In the genomic region with DNA sequence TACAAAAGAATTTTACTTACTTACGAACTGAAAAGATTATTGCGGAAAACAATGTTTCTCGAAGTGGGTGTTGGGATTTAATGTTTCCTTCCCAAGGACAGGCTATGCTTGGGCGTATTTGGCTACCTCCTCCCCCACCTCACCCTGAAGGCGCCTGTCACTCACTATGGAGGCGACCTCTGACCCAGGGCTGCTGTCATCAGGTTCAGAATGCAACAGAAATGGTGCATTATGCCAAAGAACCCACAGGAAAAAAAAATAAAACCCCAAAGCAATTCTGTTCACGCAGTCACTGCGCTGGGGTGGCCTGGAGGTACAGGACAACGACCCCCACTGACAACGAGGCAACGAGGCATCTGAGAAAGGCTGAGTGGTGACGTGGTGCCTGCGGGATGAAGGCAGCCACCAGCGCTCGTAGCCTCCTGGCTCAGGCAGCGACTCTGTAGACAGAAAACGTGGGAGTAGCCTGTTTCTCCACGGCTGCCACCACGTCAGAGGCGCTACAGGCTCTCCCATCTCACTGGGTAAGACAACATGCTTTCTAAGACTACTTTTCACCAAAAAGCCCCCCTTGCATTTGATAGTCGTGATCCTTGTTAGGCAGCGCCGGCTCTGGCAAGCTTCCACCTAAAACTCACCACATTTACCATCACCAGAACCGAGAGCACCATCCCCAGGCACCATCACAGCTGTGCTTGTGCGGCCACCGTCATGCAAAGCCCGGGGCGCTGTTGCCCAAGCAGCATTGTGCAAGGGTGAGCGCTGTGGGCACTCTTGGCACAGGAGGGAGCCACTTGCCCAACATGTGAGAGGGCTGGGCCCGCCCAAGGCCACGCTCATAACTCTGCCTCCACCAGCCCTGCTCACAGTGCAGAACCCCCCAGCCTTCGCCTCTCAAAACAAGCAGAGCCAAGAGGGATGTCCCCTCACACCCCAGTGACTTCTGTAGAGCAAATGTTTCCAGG, we compare ENCODE assay signal across 10 cellular contexts. TPM values are rescaled to one million over a fixed set of nuclear protein-coding genes. Genes with fewer than 3 reads are reported as not detected.
DNase-seq lines count a peak whose midpoint lies in the region; ATAC-seq, FAIRE-seq and TF ChIP-seq lines count a peak whose summit lies in the region.
"Had no signal": no experiment of that assay in that cellular context is flagged by ENCODE, and none has a peak within 500 bp of the region (broad histone marks: within the 10 kb centered on the region; RNA-seq: fewer than 3 reads in every experiment).

No MANE protein-coding gene starts in this region.

- peaks cover 6% of the 10 kb centered on the region for H3K9me3 Mint-ChIP-seq in activated T-helper 2 cell treated with anti-CD3 and anti-CD28 coated beads, Interferon-gamma antibody, Interleukin-2, Interleukin-4, amounts not matched to agents 10 μg/mL and 5 μg/mL and 100 μg/mL, durations not matched to agents 14 hours and 24 hours and 36 hours
- H3K9me3 Mint-ChIP-seq in H9, result no peaks in the 10 kb centered on the region

- H3K27me3 ChIP-seq in H1 (replicated peaks in 1 of 4; ENCODE audit: control insufficient read depth in 3 of 4, extremely low read depth in 1 of 4, insufficient read depth in 3 of 4, low read length in 3 of 4) (no peaks in the 10 kb centered on the region), H9 (ENCODE audit: insufficient read depth, low read length) (no peaks in the 10 kb centered on the region)

- WGBS in H1 (ENCODE audit: extremely low coverage in 1 of 2, insufficient coverage in 1 of 2, insufficient read length in 1 of 2, insufficient replicate concordance in 2 of 2, low coverage in 1 of 2, low lambda C conversion rate in 2 of 2, missing lambda C conversion rate in 1 of 2), 2 experiments, result 93% methylated on average over 32 of the region's 32 CpGs; no CpG with 5 or more reads in 1 of the 2 experiments
- no CpG with 5 or more reads among the region's 32 CpGs for WGBS in H9 (ENCODE audit: extremely low coverage, insufficient read length, low lambda C conversion rate)

- H3K18ac ChIP-seq in H1 (ENCODE audit: extremely low read depth, low read length) (no peak overlapping the region), H9 (ENCODE audit: insufficient read length, low read depth, low read length) (no peak overlapping the region)

- no peak for TF ChIP-seq POLR2A in H1 (IDR thresholded peaks at IDR 0.05; ENCODE audit: control extremely low read depth in 1 of 2, low read depth in 2 of 2, low read length in 2 of 2)

- peaks cover 10 to 45% (median 28%) of the 10 kb centered on the region in 4 experiments for H3K36me3 ChIP-seq in H1 (ENCODE audit: control insufficient read depth in 2 of 4, insufficient read depth in 4 of 4, low read length in 3 of 4)
- no peaks in the 10 kb centered on the region for H3K36me3 ChIP-seq in mucosa of descending colon (ENCODE audit: low read depth)

- H3K4me3 Mint-ChIP-seq in activated T-helper 2 cell treated with anti-CD3 and anti-CD28 coated beads, Interferon-gamma antibody, Interleukin-2, Interleukin-4, amounts not matched to agents 10 μg/mL and 5 μg/mL and 100 μg/mL, durations not matched to agents 14 hours and 24 hours and 36 hours (ENCODE audit: low read depth), result no peak overlapping the region
- no peak overlapping the region for H3K4me3 Mint-ChIP-seq in H9

- H3K4me1 Mint-ChIP-seq in activated T-helper 2 cell treated with anti-CD3 and anti-CD28 coated beads, Interferon-gamma antibody, Interleukin-2, Interleukin-4, amounts not matched to agents 10 μg/mL and 5 μg/mL and 100 μg/mL, durations not matched to agents 14 hours and 24 hours and 36 hours (ENCODE audit: low read depth), result peaks cover 2% of the 10 kb centered on the region
- no peaks in the 10 kb centered on the region for H3K4me1 Mint-ChIP-seq in H9

- H3K23ac ChIP-seq in H1 (ENCODE audit: insufficient read length), result no peak overlapping the region
- no peak overlapping the region for H3K23ac ChIP-seq in H9 (ENCODE audit: insufficient read length, low read depth, low read length)

- H3K4me1 ChIP-seq in H1 (replicated peaks in 1 of 4; ENCODE audit: control insufficient read depth in 3 of 4, insufficient read depth in 4 of 4, low read length in 3 of 4) (no peaks in the 10 kb centered on the region), mucosa of descending colon (ENCODE audit: low read depth) (peaks cover 11% of the 10 kb centered on the region), H9 (ENCODE audit: insufficient read depth, low read length) (no peaks in the 10 kb centered on the region)
- H3K4me1 ChIP-seq: Caco-2 had no signal

- H4K5ac ChIP-seq in H1 (ENCODE audit: insufficient read length, low read depth, low read length) (no peak overlapping the region), H9 (ENCODE audit: insufficient read length, low read depth, low read length) (no peak overlapping the region)

- H3K36me3 Mint-ChIP-seq in activated T-helper 2 cell treated with anti-CD3 and anti-CD28 coated beads, Interferon-gamma antibody, Interleukin-2, Interleukin-4, amounts not matched to agents 10 μg/mL and 5 μg/mL and 100 μg/mL, durations not matched to agents 14 hours and 24 hours and 36 hours (ENCODE audit: low read depth), result peaks cover 57% of the 10 kb centered on the region
- peaks cover 23 to 74% (median 68%) of the 10 kb centered on the region in 3 experiments for H3K36me3 Mint-ChIP-seq in H9 (ENCODE audit: insufficient read depth in 1 of 3, low read depth in 3 of 3)

- H3K79me1 ChIP-seq in H1 (ENCODE audit: low read depth, low read length), result peaks cover 23% of the 10 kb centered on the region
- H3K79me1 ChIP-seq in H9 (ENCODE audit: insufficient read depth, low read depth, low read length, poor library complexity, severe bottlenecking), result peaks cover 21% of the 10 kb centered on the region

- peak; percentile 11 to 14; a peak in 2 of 4 replicates for TF ChIP-seq RAD21 in H1 (IDR thresholded peaks at IDR 0.05 in 1 of 2, conservative IDR thresholded peaks at IDR 0.05 in 1 of 2; ENCODE audit: low read depth in 2 of 2, low read length in 2 of 2)

- H3K14ac ChIP-seq in H1 (ENCODE audit: insufficient read length) (no peak overlapping the region), H9 (ENCODE audit: insufficient read depth, low read length) (no peak overlapping the region)

- H3K4me3 ChIP-seq in H1 (ENCODE audit: extremely low read depth in 1 of 4, insufficient read depth in 2 of 4, low read depth in 3 of 4, low read length in 4 of 4) (no peak overlapping the region), mucosa of descending colon (no peak overlapping the region)

- H3K27ac Mint-ChIP-seq in activated T-helper 2 cell treated with anti-CD3 and anti-CD28 coated beads, Interferon-gamma antibody, Interleukin-2, Interleukin-4, amounts not matched to agents 10 μg/mL and 5 μg/mL and 100 μg/mL, durations not matched to agents 14 hours and 24 hours and 36 hours, result no peak overlapping the region
- 0 out of 7 replicates have a peak overlapping the region, but pooled peaks of 1 of the 3 experiments have one; percentile 4 for H3K27ac Mint-ChIP-seq in H9

- H3T11ph ChIP-seq in H9 (ENCODE audit: low read length), result no peak overlapping the region

- CTCF ChIA-PET in H1 (lab: Charles Lee; ENCODE audit: partially characterized antibody), result no interaction called here

- H2BK15ac ChIP-seq in H1 (ENCODE audit: low read length) (no peak overlapping the region), H9 (ENCODE audit: low read depth, low read length) (no peak overlapping the region)

- H2BK12ac ChIP-seq in H1 (ENCODE audit: low read depth, low read length) (no peak overlapping the region), H9 (ENCODE audit: insufficient read length, low read depth, low read length) (no peak overlapping the region)

- intact Hi-C loops in mucosa of descending colon (cut with DNase I, micrococcal nuclease), result no loop called here
- intact Hi-C loops in activated T-helper 2 cell treated with anti-CD3 and anti-CD28 coated beads, Interferon-gamma antibody, Interleukin-2, Interleukin-4, amounts not matched to agents 10 μg/mL and 5 μg/mL and 100 μg/mL, durations not matched to agents 14 hours and 24 hours and 36 hours (cut with micrococcal nuclease), result no loop called here

- H2BK5ac ChIP-seq in H1 (ENCODE audit: low read depth, low read length), result no peak overlapping the region
- no peak overlapping the region for H2BK5ac ChIP-seq in H9 (ENCODE audit: insufficient read length, low read length)

- peak; percentile 11 for ATAC-seq in mucosa of descending colon

- H3K9ac ChIP-seq in H1 (replicated peaks in 1 of 4; ENCODE audit: extremely low read depth in 1 of 4, low read depth in 3 of 4, low read length in 3 of 4), result no peak overlapping the region
- H3K9ac ChIP-seq in H9 (ENCODE audit: extremely low read depth, insufficient read length, low read length), result no peak overlapping the region

- no peaks in the 10 kb centered on the region for H3K9me3 ChIP-seq in H1 (ENCODE audit: insufficient read depth in 2 of 2, low read depth in 1 of 2, low read length in 1 of 2)
- H3K9me3 ChIP-seq in mucosa of descending colon, result no peaks in the 10 kb centered on the region
- no peaks in the 10 kb centered on the region for H3K9me3 ChIP-seq in H9 (ENCODE audit: control insufficient read depth, low read depth, low read length)
- H3K9me3 ChIP-seq: Caco-2 had no signal

- H4K91ac ChIP-seq in H1 (replicated peaks; ENCODE audit: insufficient read length, low read length), result no peak overlapping the region
- H4K91ac ChIP-seq in H9 (ENCODE audit: insufficient read length, low read depth, low read length), result no peak overlapping the region

- TF ChIP-seq EP300 in H1 (IDR thresholded peaks at IDR 0.05; ENCODE audit: borderline replicate concordance in 1 of 2, low read depth in 2 of 2, low read length in 2 of 2), result no peak

- no peak overlapping the region for H2AFZ ChIP-seq in H1 (ENCODE audit: low read length)
- no peak overlapping the region for H2AFZ ChIP-seq in H9 (ENCODE audit: low read length)

- no peak overlapping the region for H2BK20ac ChIP-seq in H1 (ENCODE audit: low read length)
- no peak overlapping the region for H2BK20ac ChIP-seq in H9 (ENCODE audit: low read depth, low read length, poor library complexity, severe bottlenecking)

- H2BK120ac ChIP-seq in H1 (replicated peaks; ENCODE audit: low read depth, low read length) (no peak overlapping the region), H9 (ENCODE audit: low read depth, low read length, poor library complexity, severe bottlenecking) (no peak overlapping the region)

- no peaks in the 10 kb centered on the region for H3K27me3 Mint-ChIP-seq in activated T-helper 2 cell treated with anti-CD3 and anti-CD28 coated beads, Interferon-gamma antibody, Interleukin-2, Interleukin-4, amounts not matched to agents 10 μg/mL and 5 μg/mL and 100 μg/mL, durations not matched to agents 14 hours and 24 hours and 36 hours (ENCODE audit: low read depth)
- no peaks in the 10 kb centered on the region for H3K27me3 Mint-ChIP-seq in H9 (ENCODE audit: low read depth)

- H3K27ac ChIP-seq in H1 (ENCODE audit: low read depth, low read length), result no peak overlapping the region; the same call in 1 of the 2 replicates
- no peak overlapping the region for H3K27ac ChIP-seq in H9 (ENCODE audit: insufficient read length, low read depth, low read length)

- H3K23me2 ChIP-seq in H1 (ENCODE audit: low read depth, low read length) (no peaks in the 10 kb centered on the region), H9 (ENCODE audit: insufficient read length, low read depth, low read length, poor library complexity, severe bottlenecking) (no peaks in the 10 kb centered on the region)

- H3K4me2 ChIP-seq in H1 (ENCODE audit: insufficient read depth in 1 of 2, low read depth in 2 of 2, low read length in 2 of 2) (no peak overlapping the region), H9 (ENCODE audit: insufficient read depth, insufficient read length, low read length) (no peak overlapping the region)

- H3K79me2 ChIP-seq in H1 (ENCODE audit: control insufficient read depth in 1 of 2, insufficient read depth in 2 of 2, low read length in 2 of 2) (peaks cover 4 to 56% of the 10 kb centered on the region in 2 experiments; a peak in 3 of 4 replicates), H9 (ENCODE audit: insufficient read depth, low read length) (peaks cover 10% of the 10 kb centered on the region; the same call in 1 of the 2 replicates)

- FAIRE-seq in H1 (lab: Jason Lieb, UNC), result no peak

- DNase-seq in Ammon's horn (ENCODE audit: low spot score) (peak; percentile 69), NCI-H510A (lab: John Stamatoyannopoulos, UW) (peak; percentile 52), H1 (ENCODE audit: low read depth in 1 of 2, low spot score in 2 of 2) (no peak), mucosa of descending colon (peak in 1 of 3 donors; percentile 79), NCI-H187 treated with DMSO at 0.1 percent for 48 hours (lab: John Stamatoyannopoulos, UW) (no peak), H9 (no peak), NCI-H1930 (lab: John Stamatoyannopoulos, UW) (no peak)
- no peak for DNase-seq in activated T-helper 2 cell treated with anti-CD3 and anti-CD28 coated beads, Interferon-gamma antibody, Interleukin-2, Interleukin-4, amounts not matched to agents 10 μg/mL and 5 μg/mL and 100 μg/mL, durations not matched to agents 14 hours and 24 hours and 36 hours (ENCODE audit: low spot score)
- DNase-seq: SHP77 treated with DMSO at 0.1 percent for 48 hours had no signal

- H4K8ac ChIP-seq in H1 (ENCODE audit: extremely low read depth, insufficient read depth, low read length) (peak overlapping the region; percentile 59; the same call in 1 of the 2 replicates), H9 (replicated peaks; ENCODE audit: insufficient read length, low read depth, low read length) (no peak overlapping the region)

- TF ChIP-seq CTCF in H1 (IDR thresholded peaks at IDR 0.05; ENCODE audit: control extremely low read depth in 1 of 3, insufficient read depth in 1 of 3, low read depth in 1 of 3, low read length in 3 of 3), result no peak
- TF ChIP-seq CTCF in mucosa of descending colon (IDR thresholded peaks at IDR 0.05), result no peak
- TF ChIP-seq CTCF in H9 (conservative IDR thresholded peaks at IDR 0.05), result no peak

- H3K56ac ChIP-seq in H1 (replicated peaks; ENCODE audit: insufficient read length, low read depth, low read length), result no peak overlapping the region
- no peak overlapping the region for H3K56ac ChIP-seq in H9 (ENCODE audit: insufficient read length, low read depth, low read length)

- H2AK5ac ChIP-seq in H1 (ENCODE audit: low read depth, low read length) (no peak overlapping the region), H9 (ENCODE audit: insufficient read length, low read length) (no peak overlapping the region)

- POLR2A ChIA-PET in H1 (lab: Charles Lee; ENCODE audit: partially characterized antibody), result no interaction called here

- peaks cover 17 to 28% of the 10 kb centered on the region in 2 experiments for H4K20me1 ChIP-seq in H1 (replicated peaks in 1 of 2; ENCODE audit: control insufficient read depth in 1 of 2, insufficient read depth in 2 of 2, low read length in 2 of 2)
- no peaks in the 10 kb centered on the region for H4K20me1 ChIP-seq in H9 (ENCODE audit: control insufficient read depth, insufficient read depth, insufficient read length)

- H3K4ac ChIP-seq in H1 (replicated peaks; ENCODE audit: insufficient read length, low read depth, low read length) (no peak overlapping the region), H9 (ENCODE audit: low read depth, low read length) (no peak overlapping the region)

RNA-seq across cellular contexts. Expression of gene NADK, which starts 14.3 kb away (rescaled TPM):
- total RNA-seq in H1 (2021; fragmentation: NEBNext Ultra II Directional; extraction: Animal tissue kit (Norgen Biotek cat#: 25700)), result 80.1 and 89.7 TPM in 2 replicates
- 78.0 and 105 TPM in 2 replicates for polyA plus RNA-seq in H1 (2011; rRNA removed)
- 93.5 TPM for polyA plus RNA-seq in H1 (2011; cell fraction: cytosol; rRNA removed)
- polyA plus RNA-seq in H1 (2011; cell fraction: nucleus; rRNA removed), result 230 TPM
- polyA plus RNA-seq in H1 (2012, experiment 1 of 2), result 68.6 to 97.3 TPM (median 83.2 TPM) in 4 replicates
- polyA plus RNA-seq in H1 (2012, experiment 2 of 2), result 59.0 TPM
- polyA plus RNA-seq in H1 (2013, experiment 1 of 2), result 44.9 TPM
- polyA plus RNA-seq in H1 (2013, experiment 2 of 2), result 41.0 TPM
- 37.6 and 56.0 TPM in 2 replicates for polyA minus RNA-seq in H1 (2011; rRNA and poly(A)+ RNA removed)
- 57.0 TPM for polyA minus RNA-seq in H1 (2011; cell fraction: cytosol; rRNA and poly(A)+ RNA removed)
- polyA minus RNA-seq in H1 (2011; cell fraction: nucleus; rRNA and poly(A)+ RNA removed), result 65.2 TPM
- total RNA-seq in mucosa of descending colon (100 to 1,000 TPM; 116 to 160 (median 129) TPM), H9 (2021) (104 and 105 TPM in 2 replicates)
- 81.8 and 84.5 TPM in 2 replicates for total RNA-seq in activated T-helper 2 cell treated with anti-CD3 and anti-CD28 coated beads, Interferon-gamma antibody, Interleukin-2, Interleukin-4, amounts not matched to agents 10 μg/mL and 5 μg/mL and 100 μg/mL, durations not matched to agents 14 hours and 24 hours and 36 hours

RNA-seq across cellular contexts. Expression of gene CDK11A, which starts 39.8 kb away (rescaled TPM):
- 45.6 and 45.7 TPM in 2 replicates for total RNA-seq in H1 (2021; fragmentation: NEBNext Ultra II Directional; extraction: Animal tissue kit (Norgen Biotek cat#: 25700))
- polyA plus RNA-seq in H1 (2011; rRNA removed), result 15.0 and 38.8 TPM in 2 replicates
- polyA plus RNA-seq in H1 (2011; cell fraction: cytosol; rRNA removed), result 15.5 TPM
- polyA plus RNA-seq in H1 (2011; cell fraction: nucleus; rRNA removed), result 150 TPM
- 40.9 to 51.5 TPM (median 46.7 TPM) in 4 replicates for polyA plus RNA-seq in H1 (2012, experiment 1 of 2)
- 15.0 TPM for polyA plus RNA-seq in H1 (2012, experiment 2 of 2)
- 33.1 TPM for polyA plus RNA-seq in H1 (2013, experiment 1 of 2)
- polyA plus RNA-seq in H1 (2013, experiment 2 of 2), result 28.8 TPM
- 5.0 and 9.8 TPM in 2 replicates for polyA minus RNA-seq in H1 (2011; rRNA and poly(A)+ RNA removed)
- 72.5 TPM for polyA minus RNA-seq in H1 (2011; cell fraction: cytosol; rRNA and poly(A)+ RNA removed)
- polyA minus RNA-seq in H1 (2011; cell fraction: nucleus; rRNA and poly(A)+ RNA removed), result 26.2 TPM
- total RNA-seq in mucosa of descending colon (10 to 100 TPM; 67.1 to 91.0 (median 83.5) TPM), H9 (2021) (49.5 and 50.1 TPM in 2 replicates)
- total RNA-seq in activated T-helper 2 cell treated with anti-CD3 and anti-CD28 coated beads, Interferon-gamma antibody, Interleukin-2, Interleukin-4, amounts not matched to agents 10 μg/mL and 5 μg/mL and 100 μg/mL, durations not matched to agents 14 hours and 24 hours and 36 hours, result 58.5 and 63.1 TPM in 2 replicates

Comparison
In these comparisons a context has a peak if more than half of its experiments do, and no peak if none do; other contexts are left out.
1. DNase-seq: peak in Ammon's horn (single experiment) and NCI-H510A (single experiment); none in H1 (0 of 2), NCI-H187 treated with DMSO at 0.1 percent for 48 hours (single experiment), activated T-helper 2 cell treated with anti-CD3 and anti-CD28 coated beads, Interferon-gamma antibody, Interleukin-2, Interleukin-4, amounts not matched to agents 10 μg/mL and 5 μg/mL and 100 μg/mL, durations not matched to agents 14 hours and 24 hours and 36 hours (single experiment), H9 (single experiment) and NCI-H1930 (0 of 2).